ENCODE assay signal across 27 cellular contexts in the genomic region with DNA sequence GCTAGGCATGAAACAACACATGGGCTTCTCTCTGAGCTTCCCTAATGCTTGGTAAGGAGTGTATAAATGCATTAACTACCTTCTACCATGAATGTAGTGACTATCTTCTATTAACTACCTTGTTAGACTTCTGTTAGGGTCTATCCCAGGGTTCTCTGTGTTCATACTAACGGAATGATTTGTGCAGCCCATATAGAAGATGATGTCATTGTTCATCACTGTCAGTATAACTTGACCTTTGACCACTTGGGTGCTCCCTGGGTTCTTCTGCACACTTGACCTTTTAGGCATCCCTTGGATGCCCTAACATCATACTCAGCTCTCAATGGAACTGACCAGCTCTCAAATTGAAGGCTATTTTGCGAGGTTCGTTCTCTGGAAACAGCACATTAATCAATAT. TPM values are rescaled to one million over a fixed set of nuclear protein-coding genes. Genes with fewer than 3 reads are reported as not detected.
A peak's percentile ranks its signal among the peaks of the same experiment; 100 is the strongest.
DNase-seq lines count a peak whose midpoint lies in the region; ATAC-seq, FAIRE-seq and TF ChIP-seq lines count a peak whose summit lies in the region.
"Had no signal": no experiment of that assay in that cellular context is flagged by ENCODE, and none has a peak within 500 bp of the region (broad histone marks: within the 10 kb centered on the region; RNA-seq: fewer than 3 reads in every experiment).

No MANE protein-coding gene starts in this region.

- no peak for TF ChIP-seq CTCF in left ventricle myocardium inferior (IDR thresholded peaks at IDR 0.05; ENCODE audit: borderline replicate concordance)
- TF ChIP-seq CTCF in heart left ventricle (IDR thresholded peaks at IDR 0.05), result no peak
- no peak for TF ChIP-seq CTCF in K562 (IDR thresholded peaks at IDR 0.05 in 2 of 3, conservative IDR thresholded peaks at IDR 0.05 in 1 of 3; ENCODE audit: insufficient read depth in 2 of 3, low read depth in 1 of 3, low read length in 3 of 3)
- TF ChIP-seq CTCF in mucosa of descending colon (IDR thresholded peaks at IDR 0.05), result no peak
- TF ChIP-seq CTCF in glutamatergic neuron (IDR thresholded peaks at IDR 0.05; ENCODE audit: partially characterized antibody, unreplicated experiment), result no peak

- no peak for TF ChIP-seq EP300 in K562 (IDR thresholded peaks at IDR 0.05; ENCODE audit: low read length)

- DNase-seq in left ventricle myocardium inferior, result no peak
- DNase-seq in heart left ventricle, result no peak
- no peak for DNase-seq in K562 (ENCODE audit: extremely low read depth in 1 of 4, low spot score in 3 of 4)
- DNase-seq in mucosa of descending colon, result no peak
- DNase-seq in NOMO-1 (lab: John Stamatoyannopoulos, UW; ENCODE audit: unreplicated experiment in 2 of 2), result no peak
- no peak for DNase-seq in glutamatergic neuron
- DNase-seq in aorta, result no peak
- DNase-seq: CD4-positive, CD25-positive, alpha-beta regulatory T cell; GOT3; HCEC 1CT; Karpas-422; NCI-H1694; NCI-H2081; NCI-H2171; NCI-H345; NCI-H524; NCI-H774; SHP77 treated with DMSO at 0.1 percent for 48 hours; SW 1271 had no signal

- H3K36me3 ChIP-seq in left ventricle myocardium inferior (no peaks in the 10 kb centered on the region), heart left ventricle (no peaks in the 10 kb centered on the region), K562 (ENCODE audit: control insufficient read depth, insufficient read depth, low read length) (no peaks in the 10 kb centered on the region), mucosa of descending colon (ENCODE audit: low read depth) (no peaks in the 10 kb centered on the region), aorta (ENCODE audit: control insufficient read depth in 1 of 2, insufficient read depth in 2 of 2, low read length in 1 of 2) (no peaks in the 10 kb centered on the region)

- no peak overlapping the region for H3K4me3 Mint-ChIP-seq in glutamatergic neuron (ENCODE audit: unreplicated experiment)
- H3K4me3 Mint-ChIP-seq: CD4-positive, CD25-positive, alpha-beta regulatory T cell; IgD-negative memory B cell had no signal

- BruUV-seq in K562 (replicated peaks; lab: Mats Ljungman, UMichigan), result no TSS peak

- no peaks in the 10 kb centered on the region for H3K9me3 Mint-ChIP-seq in glutamatergic neuron (ENCODE audit: unreplicated experiment)
- H3K9me3 Mint-ChIP-seq: CD4-positive, CD25-positive, alpha-beta regulatory T cell had no signal

- peak overlapping the region; percentile 75 for H3K27ac ChIP-seq in left ventricle myocardium inferior (replicated peaks)
- peak overlapping the region in 5 of 12 donors; percentile 0 to 76 (median 50) for H3K27ac ChIP-seq in heart left ventricle
- no peak overlapping the region for H3K27ac ChIP-seq in K562 (ENCODE audit: extremely low read depth, low read depth, low read length)
- no peak overlapping the region for H3K27ac ChIP-seq in aorta (ENCODE audit: low read depth in 1 of 2, low read length in 2 of 2)
- H3K27ac ChIP-seq: SK-N-MC had no signal

- H3K27me3 Mint-ChIP-seq in glutamatergic neuron (ENCODE audit: unreplicated experiment), result no peaks in the 10 kb centered on the region
- H3K27me3 Mint-ChIP-seq: CD4-positive, CD25-positive, alpha-beta regulatory T cell had no signal

- H3K27me3 ChIP-seq in left ventricle myocardium inferior (ENCODE audit: low read depth) (no peaks in the 10 kb centered on the region), heart left ventricle (peaks cover 0 to 10% (median 0%) of the 10 kb centered on the region in 9 donors), K562 (ENCODE audit: control insufficient read depth in 2 of 2, insufficient read depth in 2 of 2, low read length in 2 of 2) (no peaks in the 10 kb centered on the region), aorta (ENCODE audit: control insufficient read depth in 1 of 2, insufficient read depth in 2 of 2, low read length in 1 of 2) (no peaks in the 10 kb centered on the region)

- H3K27ac Mint-ChIP-seq in glutamatergic neuron (ENCODE audit: unreplicated experiment), result no peak overlapping the region
- H3K27ac Mint-ChIP-seq: IgD-negative memory B cell had no signal

- no peak for TF ChIP-seq RAD21 in K562 (CRISPR knock-in tag; conservative IDR thresholded peaks at IDR 0.05 in 1 of 2, IDR thresholded peaks at IDR 0.05 in 1 of 2)

- in situ Hi-C loops in K562 (cut with MboI), result no loop called here

- CTCF ChIA-PET in K562 (lab: Yijun Ruan, JAX; ENCODE audit: low intra/inter-chr PET ratio), result no interaction called here

- ATAC-seq in heart left ventricle, result no peak
- no peak for ATAC-seq in K562
- ATAC-seq in mucosa of descending colon, result peak; percentile 25
- no peak for ATAC-seq in aorta (ENCODE audit: low FRiP score)

- H3K36me3 Mint-ChIP-seq in glutamatergic neuron (ENCODE audit: unreplicated experiment), result no peaks in the 10 kb centered on the region
- H3K36me3 Mint-ChIP-seq: CD4-positive, CD25-positive, alpha-beta regulatory T cell; IgD-negative memory B cell had no signal

- H3K9me1 ChIP-seq in K562 (ENCODE audit: control insufficient read depth, insufficient read depth, low read length), result no peaks in the 10 kb centered on the region

- FAIRE-seq in K562 (lab: Jason Lieb, UNC), result no peak
- FAIRE-seq: GM12891 had no signal

- H4K20me1 ChIP-seq in K562 (replicated peaks; ENCODE audit: control insufficient read depth, insufficient read depth, low read length), result no peaks in the 10 kb centered on the region

- H2AFZ ChIP-seq in K562 (ENCODE audit: low read depth, low read length), result no peak overlapping the region

- H3K9me3 ChIP-seq in left ventricle myocardium inferior (replicated peaks) (no peaks in the 10 kb centered on the region), heart left ventricle (no peaks in the 10 kb centered on the region), K562 (replicated peaks; ENCODE audit: control insufficient read depth, insufficient read depth, low read depth, low read length) (no peaks in the 10 kb centered on the region), mucosa of descending colon (no peaks in the 10 kb centered on the region), aorta (ENCODE audit: control insufficient read depth, low read length) (no peaks in the 10 kb centered on the region)

- no peak for TF ChIP-seq POLR2A in heart left ventricle (IDR thresholded peaks at IDR 0.05)
- no peak for TF ChIP-seq POLR2A in K562 (conservative IDR thresholded peaks at IDR 0.05)

- intact Hi-C loops in left ventricle myocardium inferior (cut with micrococcal nuclease) (no loop called here), heart left ventricle (cut with DNase I) (no loop called here), K562 (cut with micrococcal nuclease) (no loop called here), mucosa of descending colon (cut with DNase I, micrococcal nuclease) (no loop called here), aorta (cut with DNase I) (no loop called here)

- H3K9ac ChIP-seq in K562 (ENCODE audit: insufficient read depth in 1 of 2, low read depth in 2 of 2, low read length in 2 of 2), result no peak overlapping the region

- no peaks in the 10 kb centered on the region for H3K79me2 ChIP-seq in K562 (ENCODE audit: control insufficient read depth, insufficient read depth, low read length)

- no peak overlapping the region for H3K4me2 ChIP-seq in K562 (ENCODE audit: insufficient read depth, low read length)

- POLR2A ChIA-PET in K562 (lab: Yijun Ruan, JAX), result no interaction called here

- H3K4me1 ChIP-seq in left ventricle myocardium inferior (peaks cover 19% of the 10 kb centered on the region), heart left ventricle (peaks cover 0 to 23% (median 8%) of the 10 kb centered on the region in 12 donors), K562 (replicated peaks in 1 of 2; ENCODE audit: control insufficient read depth in 2 of 2, insufficient read depth in 2 of 2, low read length in 2 of 2) (peaks cover 0 to 8% of the 10 kb centered on the region in 2 experiments; a peak in 2 of 5 replicates), mucosa of descending colon (ENCODE audit: low read depth) (no peaks in the 10 kb centered on the region), aorta (ENCODE audit: control insufficient read depth in 1 of 2, insufficient read depth in 2 of 2, low read length in 2 of 2) (peaks cover 0 to 3% of the 10 kb centered on the region in 2 donors)

- H3K4me3 ChIP-seq in left ventricle myocardium inferior (no peak overlapping the region), heart left ventricle (no peak overlapping the region), K562 (no peak overlapping the region), mucosa of descending colon (no peak overlapping the region), aorta (ENCODE audit: low read length in 2 of 2) (no peak overlapping the region)
- H3K4me3 ChIP-seq: SK-N-MC had no signal

- WGBS in heart left ventricle, 4 donors, result 78 to 99% (median 89%) methylated on average over 3 of the region's 3 CpGs
- 15% methylated on average over 3 of the region's 3 CpGs for WGBS in K562 (ENCODE audit: insufficient coverage, low coverage, missing lambda C conversion rate)
- 69 to 92% methylated on average over 3 of the region's 3 CpGs for WGBS in aorta, 2 donors

- no peaks in the 10 kb centered on the region for H3K4me1 Mint-ChIP-seq in glutamatergic neuron (ENCODE audit: low read depth, unreplicated experiment)
- H3K4me1 Mint-ChIP-seq: CD4-positive, CD25-positive, alpha-beta regulatory T cell; IgD-negative memory B cell had no signal

TF ChIP-seq in K562, 482 proteins besides CTCF, POLR2A, EP300 and RAD21 (continues in another document):
- TF ChIP-seq MEIS2 (IDR thresholded peaks at IDR 0.05; ENCODE audit: partially characterized antibody) (peak; percentile 23), ATF7 (IDR thresholded peaks at IDR 0.05) (peak; percentile 46; the same call in 1 of the 2 replicates)

RNA-seq across cellular contexts. Expression of gene CT47C1, which starts 30.8 kb away (rescaled TPM):
- total RNA-seq in left ventricle myocardium inferior, result not detected
- total RNA-seq in heart left ventricle, result not detected
- polyA plus RNA-seq in heart left ventricle, result not detected
- total RNA-seq in K562 (2011; cell fraction: chromatin; rRNA removed; ENCODE audit: low replicate concordance), result not detected in 2 replicates
- total RNA-seq in K562 (2011; cell fraction: nucleolus; rRNA removed), result not detected in 2 replicates
- not detected in 2 replicates for total RNA-seq in K562 (2011; cell fraction: nucleoplasm; rRNA removed)
- total RNA-seq in K562 (2014; rRNA removed), result not detected in 2 replicates
- total RNA-seq in K562 (2014; rRNA removed; fragmentation: Illumina TruSeq; extraction: Trizol), result not detected in 2 replicates
- total RNA-seq in K562 (2015; rRNA removed; fragmentation: Illumina TruSeq; extraction: Trizol), result not detected in 2 replicates
- total RNA-seq in K562 (2021), result not detected in 2 replicates
- not detected in 2 replicates for polyA plus RNA-seq in K562 (2011; rRNA removed)
- polyA plus RNA-seq in K562 (2011; cell fraction: cytosol; rRNA removed), result not detected in 2 replicates
- not detected in 2 replicates for polyA plus RNA-seq in K562 (2011; cell fraction: nucleus; rRNA removed)
- polyA plus RNA-seq in K562 (2012), result 0.10 and 0.22 TPM in 2 replicates
- polyA plus RNA-seq in K562 (2014; fragmentation: Illumina TruSeq; extraction: Trizol), result not detected in 2 replicates
- polyA plus RNA-seq in K562 (2014; fragmentation: Nextera tagmentation; extraction: Ambion mirVana), result not detected
- not detected in 2 replicates for polyA plus RNA-seq in K562 (2014; rRNA removed)
- polyA minus RNA-seq in K562 (2011; rRNA and poly(A)+ RNA removed), result not detected in 2 replicates
- polyA minus RNA-seq in K562 (2011; cell fraction: cytosol; rRNA and poly(A)+ RNA removed), result not detected in 2 replicates
- not detected in 2 replicates for polyA minus RNA-seq in K562 (2011; cell fraction: nucleus; rRNA and poly(A)+ RNA removed)
- total RNA-seq in mucosa of descending colon, result not detected
- not detected for total RNA-seq in glutamatergic neuron (ENCODE audit: unreplicated experiment)
- total RNA-seq in aorta, result not detected
- polyA plus RNA-seq in aorta, result not detected
- total RNA-seq: A673; CD4-positive, CD25-positive, alpha-beta regulatory T cell; G401; OCI-LY7; RPMI7951 had no signal
- polyA plus RNA-seq: BJ; CD4-positive, CD25-positive, alpha-beta regulatory T cell; IgD-negative memory B cell had no signal
